26 cellular contexts compared by ENCODE assay signal in genomic region chr11:63993100-63993499, GRCh38. TPM values are rescaled to one million over a fixed set of nuclear protein-coding genes. Genes with fewer than 3 reads are reported as not detected.
DNase-seq lines count a peak whose midpoint lies in the region; ATAC-seq, FAIRE-seq and TF ChIP-seq lines count a peak whose summit lies in the region.
"Had no signal": no experiment of that assay in that cellular context is flagged by ENCODE, and none has a peak within 500 bp of the region (broad histone marks: within the 10 kb centered on the region; RNA-seq: fewer than 3 reads in every experiment).

No MANE protein-coding gene starts in this region.

- no peak for TF ChIP-seq RAD21 in K562 (CRISPR knock-in tag; conservative IDR thresholded peaks at IDR 0.05 in 1 of 2, IDR thresholded peaks at IDR 0.05 in 1 of 2)

- no peak overlapping the region for H3K4me2 ChIP-seq in K562 (ENCODE audit: insufficient read depth, low read length)
- H3K4me2 ChIP-seq: KMS-11 had no signal

- H3K27ac ChIP-seq in K562 (ENCODE audit: extremely low read depth, low read depth, low read length), result no peak overlapping the region
- H3K27ac ChIP-seq: KMS-11, SJCRH30 had no signal

- no peak overlapping the region for H3K9ac ChIP-seq in K562 (ENCODE audit: insufficient read depth in 1 of 2, low read depth in 2 of 2, low read length in 2 of 2)
- H3K9ac ChIP-seq: KMS-11 had no signal

- H3K4me1 Mint-ChIP-seq in activated T-cell treated with anti-CD3 and anti-CD28 coated beads, Interleukin-2, amount 50 U/mL, for 24 hours (ENCODE audit: low read depth), result peaks cover 19% of the 10 kb centered on the region
- peaks cover 9% of the 10 kb centered on the region for H3K4me1 Mint-ChIP-seq in neural crest cell
- H3K4me1 Mint-ChIP-seq in stimulated activated memory B cell treated with anti-CD40 and anti-IgM and Interleukin-4, amounts not matched to agents 10 μg/mL and 1 μg/mL and 100 μg/mL, for 72 hours, result peaks cover 35% of the 10 kb centered on the region
- peaks cover 25% of the 10 kb centered on the region for H3K4me1 Mint-ChIP-seq in activated CD8-positive, alpha-beta T cell treated with anti-CD3 and anti-CD28 coated beads, Interleukin-2, amount 10 ng/mL, durations not matched to agents 7 days and 5 days (ENCODE audit: low read depth)
- H3K4me1 Mint-ChIP-seq in activated naive CD4-positive, alpha-beta T cell treated with anti-CD3 and anti-CD28 coated beads, Interleukin-2, amount 10 ng/mL, durations not matched to agents 7 days and 5 days, result peaks cover 29% of the 10 kb centered on the region

- TF ChIP-seq EP300 in K562 (IDR thresholded peaks at IDR 0.05; ENCODE audit: low read length), result no peak

- H3K9me1 ChIP-seq in K562 (ENCODE audit: control insufficient read depth, insufficient read depth, low read length), result no peaks in the 10 kb centered on the region

- DNase-seq in activated T-cell treated with anti-CD3 and anti-CD28 coated beads, Interleukin-2, amount 50 U/mL, for 24 hours, result no peak
- DNase-seq in activated T-cell treated with anti-CD3 and anti-CD28 coated beads, Interleukin-2, amount 50 U/mL, for 1 hour, result no peak
- DNase-seq in K562 (ENCODE audit: extremely low read depth in 1 of 4, low spot score in 3 of 4), result no peak
- DNase-seq in neural crest cell (ENCODE audit: low read depth, low spot score), result no peak
- no peak for DNase-seq in activated CD8-positive, alpha-beta T cell treated with anti-CD3 and anti-CD28 coated beads, Interleukin-2, amount 10 ng/mL, durations not matched to agents 7 days and 5 days
- no peak for DNase-seq in activated naive CD4-positive, alpha-beta T cell treated with anti-CD3 and anti-CD28 coated beads, Interleukin-2, amount 10 ng/mL, durations not matched to agents 7 days and 5 days
- DNase-seq in G401 (ENCODE audit: low spot score), result no peak
- DNase-seq: CD4-positive, alpha-beta T cell; COR-L47; DMS53; HCEC 1CT; IMR-90; MM.1S; NCI-H2029; NCI-H446; NCI-H524 treated with DMSO at 0.1 percent for 48 hours; NCI-H774; SJCRH30 had no signal

- no TSS peak for BruUV-seq in K562 (replicated peaks; lab: Mats Ljungman, UMichigan)

- H3K36me3 ChIP-seq in K562 (ENCODE audit: control insufficient read depth, insufficient read depth, low read length), result peaks cover 79% of the 10 kb centered on the region; the same call in 2 of the 3 replicates

- peaks cover 94% of the 10 kb centered on the region for H3K36me3 Mint-ChIP-seq in activated T-cell treated with anti-CD3 and anti-CD28 coated beads, Interleukin-2, amount 50 U/mL, for 24 hours (ENCODE audit: low read depth)
- peaks cover 15% of the 10 kb centered on the region for H3K36me3 Mint-ChIP-seq in neural crest cell (ENCODE audit: low read depth)
- peaks cover 91% of the 10 kb centered on the region for H3K36me3 Mint-ChIP-seq in stimulated activated memory B cell treated with anti-CD40 and anti-IgM and Interleukin-4, amounts not matched to agents 10 μg/mL and 1 μg/mL and 100 μg/mL, for 72 hours
- H3K36me3 Mint-ChIP-seq in activated CD8-positive, alpha-beta T cell treated with anti-CD3 and anti-CD28 coated beads, Interleukin-2, amount 10 ng/mL, durations not matched to agents 7 days and 5 days (ENCODE audit: low read depth), result peaks cover 61% of the 10 kb centered on the region
- H3K36me3 Mint-ChIP-seq in activated naive CD4-positive, alpha-beta T cell treated with anti-CD3 and anti-CD28 coated beads, Interleukin-2, amount 10 ng/mL, durations not matched to agents 7 days and 5 days, result peaks cover 60% of the 10 kb centered on the region

- 81% methylated on average over 5 of the region's 5 CpGs for WGBS in K562 (ENCODE audit: insufficient coverage, low coverage, missing lambda C conversion rate)

- H3K27me3 ChIP-seq in K562 (ENCODE audit: control insufficient read depth in 2 of 2, insufficient read depth in 2 of 2, low read length in 2 of 2), result no peaks in the 10 kb centered on the region
- H3K27me3 ChIP-seq: SJCRH30 had no signal

- H3K4me3 Mint-ChIP-seq in activated T-cell treated with anti-CD3 and anti-CD28 coated beads, Interleukin-2, amount 50 U/mL, for 24 hours, result no peak overlapping the region
- peak overlapping the region; percentile 69 for H3K4me3 Mint-ChIP-seq in neural crest cell
- H3K4me3 Mint-ChIP-seq in stimulated activated memory B cell treated with anti-CD40 and anti-IgM and Interleukin-4, amounts not matched to agents 10 μg/mL and 1 μg/mL and 100 μg/mL, for 72 hours, result no peak overlapping the region
- H3K4me3 Mint-ChIP-seq in activated CD8-positive, alpha-beta T cell treated with anti-CD3 and anti-CD28 coated beads, Interleukin-2, amount 10 ng/mL, durations not matched to agents 7 days and 5 days, result no peak overlapping the region
- no peak overlapping the region for H3K4me3 Mint-ChIP-seq in activated naive CD4-positive, alpha-beta T cell treated with anti-CD3 and anti-CD28 coated beads, Interleukin-2, amount 10 ng/mL, durations not matched to agents 7 days and 5 days
- H3K4me3 Mint-ChIP-seq: CD4-positive, alpha-beta T cell had no signal

- H3K79me2 ChIP-seq in K562 (ENCODE audit: control insufficient read depth, insufficient read depth, low read length), result peaks cover 9% of the 10 kb centered on the region

- TF ChIP-seq CTCF in K562 (IDR thresholded peaks at IDR 0.05 in 2 of 3, conservative IDR thresholded peaks at IDR 0.05 in 1 of 3; ENCODE audit: insufficient read depth in 2 of 3, low read depth in 1 of 3, low read length in 3 of 3) (no peak), neural crest cell (conservative IDR thresholded peaks at IDR 0.05) (no peak)

- H3K9me3 ChIP-seq in K562 (replicated peaks; ENCODE audit: control insufficient read depth, insufficient read depth, low read depth, low read length), result no peaks in the 10 kb centered on the region
- H3K9me3 ChIP-seq: SJCRH30 had no signal

- H3K4me3 ChIP-seq in K562, result no peak overlapping the region
- H3K4me3 ChIP-seq: SJCRH30 had no signal

- H3K27me3 Mint-ChIP-seq in activated T-cell treated with anti-CD3 and anti-CD28 coated beads, Interleukin-2, amount 50 U/mL, for 24 hours, result no peaks in the 10 kb centered on the region
- peaks cover 3% of the 10 kb centered on the region for H3K27me3 Mint-ChIP-seq in neural crest cell (ENCODE audit: low read depth)
- no peaks in the 10 kb centered on the region for H3K27me3 Mint-ChIP-seq in stimulated activated memory B cell treated with anti-CD40 and anti-IgM and Interleukin-4, amounts not matched to agents 10 μg/mL and 1 μg/mL and 100 μg/mL, for 72 hours
- H3K27me3 Mint-ChIP-seq in activated CD8-positive, alpha-beta T cell treated with anti-CD3 and anti-CD28 coated beads, Interleukin-2, amount 10 ng/mL, durations not matched to agents 7 days and 5 days (ENCODE audit: low read depth), result no peaks in the 10 kb centered on the region
- H3K27me3 Mint-ChIP-seq in activated naive CD4-positive, alpha-beta T cell treated with anti-CD3 and anti-CD28 coated beads, Interleukin-2, amount 10 ng/mL, durations not matched to agents 7 days and 5 days, result no peaks in the 10 kb centered on the region
- H3K27me3 Mint-ChIP-seq: CD4-positive, alpha-beta T cell had no signal

- FAIRE-seq in K562 (lab: Jason Lieb, UNC), result no peak
- FAIRE-seq: G401.6, H1, RCC 7860 had no signal

- POLR2A ChIA-PET in K562 (lab: Yijun Ruan, JAX), result interaction anchor here (0.7 kb wide), 1 partner anchor 213 kb away, joined by 4 read pairs; no protein-coding TSS in a partner anchor
- POLR2A ChIA-PET in activated CD8-positive, alpha-beta T cell treated with anti-CD3 and anti-CD28 coated beads, Interleukin-2, amount 10 ng/mL, durations not matched to agents 7 days and 5 days (lab: Charles Lee), result interaction anchor here (1.0 kb wide), 1 partner anchor 194 kb away, joined by 5 read pairs; no protein-coding TSS in a partner anchor

- H3K27ac Mint-ChIP-seq in activated T-cell treated with anti-CD3 and anti-CD28 coated beads, Interleukin-2, amount 50 U/mL, for 24 hours, result peak overlapping the region; percentile 56
- H3K27ac Mint-ChIP-seq in neural crest cell (ENCODE audit: unreplicated experiment), result no peak overlapping the region
- H3K27ac Mint-ChIP-seq in stimulated activated memory B cell treated with anti-CD40 and anti-IgM and Interleukin-4, amounts not matched to agents 10 μg/mL and 1 μg/mL and 100 μg/mL, for 72 hours, result peak overlapping the region; percentile 12
- no peak overlapping the region for H3K27ac Mint-ChIP-seq in activated CD8-positive, alpha-beta T cell treated with anti-CD3 and anti-CD28 coated beads, Interleukin-2, amount 10 ng/mL, durations not matched to agents 7 days and 5 days
- H3K27ac Mint-ChIP-seq in activated naive CD4-positive, alpha-beta T cell treated with anti-CD3 and anti-CD28 coated beads, Interleukin-2, amount 10 ng/mL, durations not matched to agents 7 days and 5 days, result no peak overlapping the region
- H3K27ac Mint-ChIP-seq: CD4-positive, alpha-beta T cell had no signal

- no peaks in the 10 kb centered on the region for H3K9me3 Mint-ChIP-seq in activated T-cell treated with anti-CD3 and anti-CD28 coated beads, Interleukin-2, amount 50 U/mL, for 24 hours
- H3K9me3 Mint-ChIP-seq in neural crest cell, result no peaks in the 10 kb centered on the region
- H3K9me3 Mint-ChIP-seq in stimulated activated memory B cell treated with anti-CD40 and anti-IgM and Interleukin-4, amounts not matched to agents 10 μg/mL and 1 μg/mL and 100 μg/mL, for 72 hours, result no peaks in the 10 kb centered on the region
- H3K9me3 Mint-ChIP-seq in activated CD8-positive, alpha-beta T cell treated with anti-CD3 and anti-CD28 coated beads, Interleukin-2, amount 10 ng/mL, durations not matched to agents 7 days and 5 days (ENCODE audit: insufficient read depth), result no peaks in the 10 kb centered on the region
- H3K9me3 Mint-ChIP-seq in activated naive CD4-positive, alpha-beta T cell treated with anti-CD3 and anti-CD28 coated beads, Interleukin-2, amount 10 ng/mL, durations not matched to agents 7 days and 5 days, result no peaks in the 10 kb centered on the region
- H3K9me3 Mint-ChIP-seq: CD4-positive, alpha-beta T cell had no signal

- no peak overlapping the region for H2AFZ ChIP-seq in K562 (ENCODE audit: low read depth, low read length)

- in situ Hi-C loops in K562 (cut with MboI) (no loop called here), G401 (cut with HindIII; ENCODE audit: low sequenced_read_pairs) (no loop called here)

- peaks cover under 1% of the 10 kb centered on the region; the same call in 1 of the 2 replicates for H4K20me1 ChIP-seq in K562 (replicated peaks; ENCODE audit: control insufficient read depth, insufficient read depth, low read length)

- CTCF ChIA-PET in K562 (lab: Yijun Ruan, JAX; ENCODE audit: low intra/inter-chr PET ratio), result no interaction called here
- CTCF ChIA-PET in activated CD8-positive, alpha-beta T cell treated with anti-CD3 and anti-CD28 coated beads, Interleukin-2, amount 10 ng/mL, durations not matched to agents 7 days and 5 days (lab: Charles Lee), result no interaction called here
- CTCF ChIA-PET in activated naive CD4-positive, alpha-beta T cell treated with anti-CD3 and anti-CD28 coated beads, Interleukin-2, amount 10 ng/mL, durations not matched to agents 7 days and 5 days (lab: Charles Lee), result no interaction called here

- intact Hi-C loops in K562 (cut with micrococcal nuclease), result no loop called here

- H3K4me1 ChIP-seq in K562 (replicated peaks in 1 of 2; ENCODE audit: control insufficient read depth in 2 of 2, insufficient read depth in 2 of 2, low read length in 2 of 2), result peaks cover 0 to 16% of the 10 kb centered on the region in 2 experiments; a peak in 3 of 5 replicates
- H3K4me1 ChIP-seq: SJCRH30 had no signal

- no peak for ATAC-seq in K562
- ATAC-seq in stimulated activated memory B cell treated with anti-CD40 and anti-IgM and Interleukin-4, amounts not matched to agents 10 μg/mL and 1 μg/mL and 100 μg/mL, for 72 hours, result no peak
- no peak for ATAC-seq in activated CD8-positive, alpha-beta T cell treated with anti-CD3 and anti-CD28 coated beads, Interleukin-2, amount 10 ng/mL, durations not matched to agents 7 days and 5 days
- ATAC-seq: Right ventricle myocardium inferior had no signal

- 0 out of 2 replicates have a peak, but pooled peaks have one; percentile 44 for TF ChIP-seq POLR2A in K562 (conservative IDR thresholded peaks at IDR 0.05)

RNA-seq across cellular contexts. Expression of gene OTUB1, which starts 6.9 kb away (rescaled TPM):
- 66.0 and 203 TPM in 2 replicates for total RNA-seq in K562 (2011; cell fraction: chromatin; rRNA removed; ENCODE audit: low replicate concordance)
- total RNA-seq in K562 (2011; cell fraction: nucleolus; rRNA removed), result 146 and 161 TPM in 2 replicates
- 81.9 and 97.9 TPM in 2 replicates for total RNA-seq in K562 (2011; cell fraction: nucleoplasm; rRNA removed)
- total RNA-seq in K562 (2014; rRNA removed), result 63.7 and 73.3 TPM in 2 replicates
- total RNA-seq in K562 (2014; rRNA removed; fragmentation: Illumina TruSeq; extraction: Trizol), result 24.4 and 29.5 TPM in 2 replicates
- total RNA-seq in K562 (2015; rRNA removed; fragmentation: Illumina TruSeq; extraction: Trizol), result 37.6 and 39.9 TPM in 2 replicates
- 66.5 and 71.0 TPM in 2 replicates for total RNA-seq in K562 (2021)
- 66.1 and 90.0 TPM in 2 replicates for polyA plus RNA-seq in K562 (2011; rRNA removed)
- 102 and 160 TPM in 2 replicates for polyA plus RNA-seq in K562 (2011; cell fraction: cytosol; rRNA removed)
- polyA plus RNA-seq in K562 (2011; cell fraction: nucleus; rRNA removed), result 237 and 319 TPM in 2 replicates
- 89.4 and 91.7 TPM in 2 replicates for polyA plus RNA-seq in K562 (2012)
- 58.4 and 76.3 TPM in 2 replicates for polyA plus RNA-seq in K562 (2014; fragmentation: Illumina TruSeq; extraction: Trizol)
- 100 to 1,000 TPM; 109 to 134 TPM for polyA plus RNA-seq in K562 (2014; fragmentation: Nextera tagmentation; extraction: Ambion mirVana)
- 95.3 and 104 TPM in 2 replicates for polyA plus RNA-seq in K562 (2014; rRNA removed)
- 27.2 and 36.0 TPM in 2 replicates for polyA minus RNA-seq in K562 (2011; rRNA and poly(A)+ RNA removed)
- polyA minus RNA-seq in K562 (2011; cell fraction: cytosol; rRNA and poly(A)+ RNA removed), result 36.5 and 47.6 TPM in 2 replicates
- polyA minus RNA-seq in K562 (2011; cell fraction: nucleus; rRNA and poly(A)+ RNA removed), result 30.8 and 38.3 TPM in 2 replicates
- total RNA-seq in neural crest cell, result 122 and 124 TPM in 2 replicates
- 100 to 1,000 TPM in 1 of 2 experiments, 10 to 100 TPM in 1; 93.7 to 102 TPM for total RNA-seq in activated CD8-positive, alpha-beta T cell treated with anti-CD3 and anti-CD28 coated beads, Interleukin-2, amount 10 ng/mL, durations not matched to agents 7 days and 5 days
- 123 and 143 TPM in 2 replicates for total RNA-seq in G401 (2014; rRNA removed; shearing (Covaris generic))

RNA-seq across cellular contexts. Expression of gene COX8A, which starts 18.7 kb away (rescaled TPM):
- total RNA-seq in K562 (2011; cell fraction: chromatin; rRNA removed; ENCODE audit: low replicate concordance), result 9.7 and 38.4 TPM in 2 replicates
- 114 and 127 TPM in 2 replicates for total RNA-seq in K562 (2011; cell fraction: nucleolus; rRNA removed)
- total RNA-seq in K562 (2011; cell fraction: nucleoplasm; rRNA removed), result 87.0 and 112 TPM in 2 replicates
- 924 and 1,130 TPM in 2 replicates for total RNA-seq in K562 (2014; rRNA removed)
- total RNA-seq in K562 (2014; rRNA removed; fragmentation: Illumina TruSeq; extraction: Trizol), result 313 and 412 TPM in 2 replicates
- 716 and 837 TPM in 2 replicates for total RNA-seq in K562 (2015; rRNA removed; fragmentation: Illumina TruSeq; extraction: Trizol)
- 746 and 750 TPM in 2 replicates for total RNA-seq in K562 (2021)
- 274 and 505 TPM in 2 replicates for polyA plus RNA-seq in K562 (2011; rRNA removed)
- 1,269 and 2,786 TPM in 2 replicates for polyA plus RNA-seq in K562 (2011; cell fraction: cytosol; rRNA removed)
- 589 and 595 TPM in 2 replicates for polyA plus RNA-seq in K562 (2011; cell fraction: nucleus; rRNA removed)
- 943 and 1,390 TPM in 2 replicates for polyA plus RNA-seq in K562 (2012)
- 410 and 1,021 TPM in 2 replicates for polyA plus RNA-seq in K562 (2014; fragmentation: Illumina TruSeq; extraction: Trizol)
- 100 to 1,000 TPM; 425 to 526 TPM for polyA plus RNA-seq in K562 (2014; fragmentation: Nextera tagmentation; extraction: Ambion mirVana)
- 1,206 and 1,380 TPM in 2 replicates for polyA plus RNA-seq in K562 (2014; rRNA removed)
- 99.6 and 115 TPM in 2 replicates for polyA minus RNA-seq in K562 (2011; rRNA and poly(A)+ RNA removed)
- polyA minus RNA-seq in K562 (2011; cell fraction: cytosol; rRNA and poly(A)+ RNA removed), result 329 and 553 TPM in 2 replicates
- 49.5 and 93.7 TPM in 2 replicates for polyA minus RNA-seq in K562 (2011; cell fraction: nucleus; rRNA and poly(A)+ RNA removed)
- total RNA-seq in neural crest cell, result 349 and 389 TPM in 2 replicates
- 100 to 1,000 TPM; 528 to 569 TPM for total RNA-seq in activated CD8-positive, alpha-beta T cell treated with anti-CD3 and anti-CD28 coated beads, Interleukin-2, amount 10 ng/mL, durations not matched to agents 7 days and 5 days
- total RNA-seq in G401 (2014; rRNA removed; shearing (Covaris generic)), result 499 and 536 TPM in 2 replicates

RNA-seq across cellular contexts. Expression of gene FLRT1, which starts 42.6 kb away (rescaled TPM):
- total RNA-seq in K562 (2011; cell fraction: chromatin; rRNA removed; ENCODE audit: low replicate concordance), result not detected in 2 replicates
- total RNA-seq in K562 (2011; cell fraction: nucleolus; rRNA removed), result not detected in 2 replicates
- total RNA-seq in K562 (2011; cell fraction: nucleoplasm; rRNA removed), result not detected in 2 replicates
- total RNA-seq in K562 (2014; rRNA removed) (not detected in 2 replicates), K562 (2014; rRNA removed; fragmentation: Illumina TruSeq; extraction: Trizol) (not detected in 2 replicates), K562 (2015; rRNA removed; fragmentation: Illumina TruSeq; extraction: Trizol) (not detected in 2 replicates), K562 (2021) (not detected in 2 replicates), neural crest cell (2.4 and 3.0 TPM in 2 replicates)
- polyA plus RNA-seq in K562 (2011; rRNA removed) (not detected in 2 replicates), K562 (2014; fragmentation: Illumina TruSeq; extraction: Trizol) (not detected in 2 replicates), K562 (2014; fragmentation: Nextera tagmentation; extraction: Ambion mirVana) (not detected), K562 (2014; rRNA removed) (not detected in 2 replicates)
- not detected in 2 replicates for polyA plus RNA-seq in K562 (2011; cell fraction: cytosol; rRNA removed)
- polyA plus RNA-seq in K562 (2011; cell fraction: nucleus; rRNA removed), result not detected in 2 replicates
- 0.14 and 0.75 TPM in 2 replicates for polyA plus RNA-seq in K562 (2012)
- not detected in 2 replicates for polyA minus RNA-seq in K562 (2011; rRNA and poly(A)+ RNA removed)
- polyA minus RNA-seq in K562 (2011; cell fraction: cytosol; rRNA and poly(A)+ RNA removed), result not detected in 2 replicates
- polyA minus RNA-seq in K562 (2011; cell fraction: nucleus; rRNA and poly(A)+ RNA removed), result not detected in 2 replicates
- not detected for total RNA-seq in activated CD8-positive, alpha-beta T cell treated with anti-CD3 and anti-CD28 coated beads, Interleukin-2, amount 10 ng/mL, durations not matched to agents 7 days and 5 days
- total RNA-seq in G401 (2014; rRNA removed; shearing (Covaris generic)), result not detected in 2 replicates
- total RNA-seq: A172; CD4-positive, alpha-beta T cell; Daoy had no signal

RNA-seq across cellular contexts. Expression of gene NAA40, which starts 54.3 kb away (rescaled TPM):
- total RNA-seq in K562 (2011; cell fraction: chromatin; rRNA removed; ENCODE audit: low replicate concordance), result 108 and 212 TPM in 2 replicates
- total RNA-seq in K562 (2011; cell fraction: nucleolus; rRNA removed), result 99.7 and 104 TPM in 2 replicates
- 94.1 and 96.0 TPM in 2 replicates for total RNA-seq in K562 (2011; cell fraction: nucleoplasm; rRNA removed)
- total RNA-seq in K562 (2014; rRNA removed) (14.7 and 20.1 TPM in 2 replicates), K562 (2014; rRNA removed; fragmentation: Illumina TruSeq; extraction: Trizol) (21.2 and 23.1 TPM in 2 replicates), K562 (2015; rRNA removed; fragmentation: Illumina TruSeq; extraction: Trizol) (26.6 and 27.4 TPM in 2 replicates), K562 (2021) (33.5 and 35.8 TPM in 2 replicates), neural crest cell (64.5 and 71.2 TPM in 2 replicates)
- polyA plus RNA-seq in K562 (2011; rRNA removed) (23.1 and 26.0 TPM in 2 replicates), K562 (2014; fragmentation: Illumina TruSeq; extraction: Trizol) (38.7 and 39.0 TPM in 2 replicates), K562 (2014; fragmentation: Nextera tagmentation; extraction: Ambion mirVana) (10 to 100 TPM in 1 of 2 experiments, 1 to 10 TPM in 1; 6.2 to 11.0 TPM), K562 (2014; rRNA removed) (35.1 and 35.5 TPM in 2 replicates)
- polyA plus RNA-seq in K562 (2011; cell fraction: cytosol; rRNA removed), result 19.7 and 21.3 TPM in 2 replicates
- 54.7 and 72.6 TPM in 2 replicates for polyA plus RNA-seq in K562 (2011; cell fraction: nucleus; rRNA removed)
- polyA plus RNA-seq in K562 (2012), result 21.4 and 22.6 TPM in 2 replicates
- 15.7 and 16.2 TPM in 2 replicates for polyA minus RNA-seq in K562 (2011; rRNA and poly(A)+ RNA removed)
- polyA minus RNA-seq in K562 (2011; cell fraction: cytosol; rRNA and poly(A)+ RNA removed), result 7.6 and 10.0 TPM in 2 replicates
- polyA minus RNA-seq in K562 (2011; cell fraction: nucleus; rRNA and poly(A)+ RNA removed), result 16.0 and 23.3 TPM in 2 replicates
- total RNA-seq in activated CD8-positive, alpha-beta T cell treated with anti-CD3 and anti-CD28 coated beads, Interleukin-2, amount 10 ng/mL, durations not matched to agents 7 days and 5 days, result 10 to 100 TPM; 42.6 to 44.9 TPM
- 44.2 and 50.7 TPM in 2 replicates for total RNA-seq in G401 (2014; rRNA removed; shearing (Covaris generic))

Comparison
In these comparisons a context has a peak if more than half of its experiments do, and no peak if none do; other contexts are left out.
1. H3K27ac Mint-ChIP-seq: peak in activated T-cell treated with anti-CD3 and anti-CD28 coated beads, Interleukin-2, amount 50 U/mL, for 24 hours (single experiment) and stimulated activated memory B cell treated with anti-CD40 and anti-IgM and Interleukin-4, amounts not matched to agents 10 μg/mL and 1 μg/mL and 100 μg/mL, for 72 hours (single experiment); none in neural crest cell (single experiment), activated CD8-positive, alpha-beta T cell treated with anti-CD3 and anti-CD28 coated beads, Interleukin-2, amount 10 ng/mL, durations not matched to agents 7 days and 5 days (single experiment) and activated naive CD4-positive, alpha-beta T cell treated with anti-CD3 and anti-CD28 coated beads, Interleukin-2, amount 10 ng/mL, durations not matched to agents 7 days and 5 days (single experiment).